1 cellular context compared by ENCODE assay signal in genomic region chr20:31870703-31871601, GRCh38.
TF ChIP-seq lines count a peak whose summit lies in the region.

No MANE protein-coding gene starts in this region.

TF ChIP-seq in WTC11, 78 proteins besides CTCF, POLR2A, EP300 and RAD21 (continued from another document):
- no peak for TF ChIP-seq ATF6 (CRISPR knock-in tag; IDR thresholded peaks at IDR 0.05)
- no peak for TF ChIP-seq NR3C1 (CRISPR knock-in tag; conservative IDR thresholded peaks at IDR 0.05; ENCODE audit: low read depth)
- TF ChIP-seq ZNF425 (CRISPR knock-in tag; conservative IDR thresholded peaks at IDR 0.05): no peak
- TF ChIP-seq PRDM15 (CRISPR knock-in tag; IDR thresholded peaks at IDR 0.05): no peak
TF ChIP-seq in WTC11: peak in this region for 0.
